Comparison of ENCODE assay signal across 9 cellular contexts in the genomic region with DNA sequence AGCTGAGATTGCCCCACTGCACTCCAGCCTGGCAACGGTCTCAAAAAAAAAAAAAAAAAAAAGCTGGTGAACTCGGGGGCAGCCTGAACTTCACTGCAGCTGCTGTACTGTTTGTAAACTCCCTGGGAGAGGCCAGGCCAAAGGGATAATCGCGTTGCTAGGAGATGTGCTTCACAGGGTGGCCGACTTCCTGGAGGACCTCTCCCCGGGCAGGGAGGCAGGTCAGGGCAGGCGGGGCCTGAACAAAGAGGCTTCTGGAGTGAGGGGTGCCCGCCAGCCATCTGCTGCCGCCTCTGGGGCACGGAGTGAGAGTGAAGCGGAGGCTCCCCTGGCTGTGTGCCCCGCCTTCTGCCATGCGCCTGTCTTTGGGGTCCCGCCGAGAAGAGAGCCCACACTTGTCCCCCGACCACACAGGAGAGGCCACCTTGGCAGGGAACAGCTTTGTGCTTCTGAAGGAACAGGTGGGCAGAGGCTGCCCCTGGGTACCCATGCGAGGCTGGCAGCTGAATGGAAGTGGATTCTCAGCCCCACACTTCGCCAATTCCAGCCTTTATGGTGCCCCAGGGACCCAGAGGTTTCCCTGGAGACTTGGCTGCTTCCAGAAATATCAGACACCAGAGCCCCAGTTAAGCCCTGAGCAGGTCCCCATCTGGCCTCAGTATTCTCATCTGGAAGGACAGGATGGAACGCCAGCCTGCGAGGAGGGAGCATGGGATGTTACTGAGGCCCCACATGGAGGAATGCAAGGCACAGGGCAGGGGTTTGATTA. TPM values are rescaled to one million over a fixed set of nuclear protein-coding genes. Genes with fewer than 3 reads are reported as not detected.
DNase-seq lines count a peak whose midpoint lies in the region; ATAC-seq and TF ChIP-seq lines count a peak whose summit lies in the region.
"Had no signal": no experiment of that assay in that cellular context is flagged by ENCODE, and none has a peak within 500 bp of the region (broad histone marks: within the 10 kb centered on the region; RNA-seq: fewer than 3 reads in every experiment).

No MANE protein-coding gene starts in this region.

- peaks cover 4% of the 10 kb centered on the region for H3K36me3 Mint-ChIP-seq in activated naive CD8-positive, alpha-beta T cell treated with anti-CD3 and anti-CD28 coated beads, Interleukin-2, amount 10 ng/mL, durations not matched to agents 7 days and 5 days
- H3K36me3 Mint-ChIP-seq in activated naive CD8-positive, alpha-beta T cell treated with anti-CD3 and anti-CD28 coated beads for 36 hours: peaks cover 3% of the 10 kb centered on the region
- H3K36me3 Mint-ChIP-seq in activated CD8-positive, alpha-beta memory T cell treated with anti-CD3 and anti-CD28 coated beads, Interleukin-2, amount 10 ng/mL, durations not matched to agents 7 days and 5 days: peaks cover 4% of the 10 kb centered on the region

- peaks cover 4 to 19% of the 10 kb centered on the region in 2 donors for H3K4me1 ChIP-seq in lung (ENCODE audit: control insufficient read depth in 2 of 2, insufficient read depth in 2 of 2, low read length in 2 of 2)

- ATAC-seq in activated naive CD8-positive, alpha-beta T cell treated with anti-CD3 and anti-CD28 coated beads, Interleukin-2, amount 10 ng/mL, durations not matched to agents 7 days and 5 days (ENCODE audit: low read depth): no peak
- ATAC-seq in lung (ENCODE audit: insufficient read depth, low FRiP score) (peak; percentile 8), GM21825 (IDR thresholded peaks at IDR 0.05; ENCODE audit: unreplicated experiment) (no peak), GM18909 (IDR thresholded peaks at IDR 0.05; ENCODE audit: poor library complexity, unreplicated experiment) (no peak), GM18502 (IDR thresholded peaks at IDR 0.05; ENCODE audit: poor library complexity, unreplicated experiment) (no peak)
- no peak for ATAC-seq in activated CD8-positive, alpha-beta memory T cell treated with anti-CD3 and anti-CD28 coated beads, Interleukin-2, amount 10 ng/mL, durations not matched to agents 7 days and 5 days

- H3K27ac Mint-ChIP-seq in activated naive CD8-positive, alpha-beta T cell treated with anti-CD3 and anti-CD28 coated beads, Interleukin-2, amount 10 ng/mL, durations not matched to agents 7 days and 5 days: peak overlapping the region; percentile 21
- H3K27ac Mint-ChIP-seq in activated naive CD8-positive, alpha-beta T cell treated with anti-CD3 and anti-CD28 coated beads for 36 hours: no peak overlapping the region
- H3K27ac Mint-ChIP-seq in activated CD8-positive, alpha-beta memory T cell treated with anti-CD3 and anti-CD28 coated beads, Interleukin-2, amount 10 ng/mL, durations not matched to agents 7 days and 5 days: no peak overlapping the region

- peaks cover 3% of the 10 kb centered on the region for H3K4me1 Mint-ChIP-seq in activated naive CD8-positive, alpha-beta T cell treated with anti-CD3 and anti-CD28 coated beads, Interleukin-2, amount 10 ng/mL, durations not matched to agents 7 days and 5 days
- H3K4me1 Mint-ChIP-seq in activated naive CD8-positive, alpha-beta T cell treated with anti-CD3 and anti-CD28 coated beads for 36 hours: peaks cover 3% of the 10 kb centered on the region
- no peaks in the 10 kb centered on the region for H3K4me1 Mint-ChIP-seq in activated CD8-positive, alpha-beta memory T cell treated with anti-CD3 and anti-CD28 coated beads, Interleukin-2, amount 10 ng/mL, durations not matched to agents 7 days and 5 days

- no peak for TF ChIP-seq CTCF in lung (IDR thresholded peaks at IDR 0.05; ENCODE audit: control extremely low read depth, extremely low read depth)

- H3K27ac ChIP-seq in lung (ENCODE audit: low read depth in 1 of 2, low read length in 1 of 2): peak overlapping the region in 1 of 2 donors; percentile 79
- H3K27ac ChIP-seq: GM23248 had no signal

- 59 to 70% methylated on average over 20 of the region's 20 CpGs for WGBS in lung, 2 donors

- no peak overlapping the region for H3K4me3 ChIP-seq in lung
- H3K4me3 ChIP-seq: GM23248 had no signal

- POLR2A ChIA-PET in activated naive CD8-positive, alpha-beta T cell treated with anti-CD3 and anti-CD28 coated beads, Interleukin-2, amount 10 ng/mL, durations not matched to agents 7 days and 5 days (lab: Charles Lee): no interaction called here

- no peaks in the 10 kb centered on the region for H3K27me3 ChIP-seq in lung (ENCODE audit: control insufficient read depth, insufficient read depth)

- no peak overlapping the region for H3K4me3 Mint-ChIP-seq in activated naive CD8-positive, alpha-beta T cell treated with anti-CD3 and anti-CD28 coated beads, Interleukin-2, amount 10 ng/mL, durations not matched to agents 7 days and 5 days
- H3K4me3 Mint-ChIP-seq in activated naive CD8-positive, alpha-beta T cell treated with anti-CD3 and anti-CD28 coated beads for 36 hours: no peak overlapping the region
- no peak overlapping the region for H3K4me3 Mint-ChIP-seq in activated CD8-positive, alpha-beta memory T cell treated with anti-CD3 and anti-CD28 coated beads, Interleukin-2, amount 10 ng/mL, durations not matched to agents 7 days and 5 days

- no peaks in the 10 kb centered on the region for H3K9me3 ChIP-seq in lung (ENCODE audit: control insufficient read depth in 2 of 2, insufficient read depth in 1 of 2, low read length in 1 of 2)

- no peaks in the 10 kb centered on the region for H3K9me3 Mint-ChIP-seq in activated naive CD8-positive, alpha-beta T cell treated with anti-CD3 and anti-CD28 coated beads, Interleukin-2, amount 10 ng/mL, durations not matched to agents 7 days and 5 days
- H3K9me3 Mint-ChIP-seq in activated naive CD8-positive, alpha-beta T cell treated with anti-CD3 and anti-CD28 coated beads for 36 hours: no peaks in the 10 kb centered on the region
- H3K9me3 Mint-ChIP-seq in activated CD8-positive, alpha-beta memory T cell treated with anti-CD3 and anti-CD28 coated beads, Interleukin-2, amount 10 ng/mL, durations not matched to agents 7 days and 5 days (ENCODE audit: low read depth): no peaks in the 10 kb centered on the region

- DNase-seq in activated naive CD8-positive, alpha-beta T cell treated with anti-CD3 and anti-CD28 coated beads, Interleukin-2, amount 10 ng/mL, durations not matched to agents 7 days and 5 days: no peak
- no peak for DNase-seq in activated naive CD8-positive, alpha-beta T cell treated with anti-CD3 and anti-CD28 coated beads for 36 hours
- DNase-seq in brain pericyte (ENCODE audit: low read depth, low spot score) (peak; percentile 73), lung (ENCODE audit: low spot score) (no peak)
- DNase-seq in activated CD8-positive, alpha-beta memory T cell treated with anti-CD3 and anti-CD28 coated beads, Interleukin-2, amount 10 ng/mL, durations not matched to agents 7 days and 5 days: no peak
- DNase-seq: GM23248 had no signal

- CTCF ChIA-PET in activated CD8-positive, alpha-beta memory T cell treated with anti-CD3 and anti-CD28 coated beads, Interleukin-2, amount 10 ng/mL, durations not matched to agents 7 days and 5 days (lab: Charles Lee): interaction anchor here (1.5 kb wide), 1 partner anchor 128 kb away, joined by 3 read pairs; no protein-coding TSS in a partner anchor

- H3K36me3 ChIP-seq in lung (ENCODE audit: control insufficient read depth in 2 of 2, insufficient read depth in 2 of 2, low read length in 2 of 2): peaks cover 0 to 45% of the 10 kb centered on the region in 2 donors

- H3K27me3 Mint-ChIP-seq in activated naive CD8-positive, alpha-beta T cell treated with anti-CD3 and anti-CD28 coated beads, Interleukin-2, amount 10 ng/mL, durations not matched to agents 7 days and 5 days: no peaks in the 10 kb centered on the region
- no peaks in the 10 kb centered on the region for H3K27me3 Mint-ChIP-seq in activated naive CD8-positive, alpha-beta T cell treated with anti-CD3 and anti-CD28 coated beads for 36 hours
- no peaks in the 10 kb centered on the region for H3K27me3 Mint-ChIP-seq in activated CD8-positive, alpha-beta memory T cell treated with anti-CD3 and anti-CD28 coated beads, Interleukin-2, amount 10 ng/mL, durations not matched to agents 7 days and 5 days

RNA-seq across cellular contexts. Expression of gene TMEM184B, which starts 29.6 kb away (rescaled TPM):
- total RNA-seq in activated naive CD8-positive, alpha-beta T cell treated with anti-CD3 and anti-CD28 coated beads, Interleukin-2, amount 10 ng/mL, durations not matched to agents 7 days and 5 days: 10 to 100 TPM; 29.7 to 31.5 TPM
- 10 to 100 TPM; 18.2 to 20.0 TPM for total RNA-seq in activated naive CD8-positive, alpha-beta T cell treated with anti-CD3 and anti-CD28 coated beads for 36 hours
- 10 to 100 TPM; 39.9 to 82.4 TPM for total RNA-seq in lung
- polyA plus RNA-seq in lung: 10 to 100 TPM; 26.3 to 39.9 TPM
- 10 to 100 TPM; 29.8 to 35.5 TPM for total RNA-seq in activated CD8-positive, alpha-beta memory T cell treated with anti-CD3 and anti-CD28 coated beads, Interleukin-2, amount 10 ng/mL, durations not matched to agents 7 days and 5 days

RNA-seq across cellular contexts. Expression of gene MAFF, which starts 41.4 kb away (rescaled TPM):
- total RNA-seq in activated naive CD8-positive, alpha-beta T cell treated with anti-CD3 and anti-CD28 coated beads, Interleukin-2, amount 10 ng/mL, durations not matched to agents 7 days and 5 days: 10 to 100 TPM; 10.8 to 12.8 TPM
- 1 to 10 TPM; 8.5 to 8.6 TPM for total RNA-seq in activated naive CD8-positive, alpha-beta T cell treated with anti-CD3 and anti-CD28 coated beads for 36 hours
- total RNA-seq in lung: 10 to 100 TPM; 30.0 to 43.9 TPM
- polyA plus RNA-seq in lung: 10 to 100 TPM; 36.3 to 57.8 TPM
- total RNA-seq in activated CD8-positive, alpha-beta memory T cell treated with anti-CD3 and anti-CD28 coated beads, Interleukin-2, amount 10 ng/mL, durations not matched to agents 7 days and 5 days: 1 to 10 TPM; 6.6 to 7.8 TPM
